Comparison of ENCODE assay signal across 14 cellular contexts in the genomic region with DNA sequence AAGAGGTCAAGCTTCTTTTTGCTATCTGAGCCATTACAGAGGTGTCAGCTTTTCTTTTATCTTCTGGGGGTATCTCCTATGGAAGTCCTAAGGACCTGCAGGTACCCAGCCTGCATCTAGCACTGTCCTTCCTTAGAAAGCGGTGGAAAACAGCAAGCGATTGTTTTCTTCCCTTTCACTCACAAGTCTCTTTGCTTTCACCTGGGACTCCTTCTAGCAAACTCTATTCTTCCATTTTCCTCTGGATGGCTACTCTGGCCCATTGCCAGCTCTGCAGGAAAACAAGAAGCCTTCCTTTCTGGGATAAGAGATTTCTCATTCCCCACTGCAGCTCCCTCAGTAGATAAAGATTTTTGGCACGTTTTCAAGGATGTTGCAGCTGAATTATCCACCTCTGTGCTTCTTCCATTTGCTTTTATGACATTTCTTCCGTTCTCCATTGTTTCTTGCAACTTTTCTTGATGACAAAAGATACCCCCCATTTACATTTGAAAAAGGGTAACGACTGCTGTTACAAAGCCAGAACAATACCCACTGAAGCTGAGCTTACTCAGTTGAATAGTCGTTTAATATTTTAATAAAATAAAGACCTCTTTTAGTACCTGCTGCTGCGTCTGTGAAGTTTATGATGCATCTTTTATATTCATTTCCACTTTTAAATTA. TPM values are rescaled to one million over a fixed set of nuclear protein-coding genes. Genes with fewer than 3 reads are reported as not detected.
DNase-seq lines count a peak whose midpoint lies in the region; ATAC-seq and TF ChIP-seq lines count a peak whose summit lies in the region.
"Had no signal": no experiment of that assay in that cellular context is flagged by ENCODE, and none has a peak within 500 bp of the region (broad histone marks: within the 10 kb centered on the region; RNA-seq: fewer than 3 reads in every experiment).

No MANE protein-coding gene starts in this region.

- H3K79me2 ChIP-seq in GM23248 (ENCODE audit: insufficient read depth): no peaks in the 10 kb centered on the region

- in situ Hi-C loops in GM23248 (cut with MboI): no loop called here

- intact Hi-C loops in Right ventricle myocardium superior (cut with DNase I): no loop called here

- no peak overlapping the region for H2AFZ ChIP-seq in GM23248

- H3K4me3 ChIP-seq in GM23248 (no peak overlapping the region), HUES6 (ENCODE audit: low read depth, low read length) (0 out of 2 replicates have a peak overlapping the region, but pooled peaks have one; percentile 15), choroid plexus epithelial cell (ENCODE audit: low read depth, low read length) (no peak overlapping the region)
- H3K4me3 ChIP-seq: MG63 had no signal

- no peaks in the 10 kb centered on the region for H3K36me3 ChIP-seq in GM23248 (ENCODE audit: low read depth)
- no peaks in the 10 kb centered on the region for H3K36me3 ChIP-seq in HUES6 (ENCODE audit: control insufficient read depth, insufficient read depth, low read length)
- H3K36me3 ChIP-seq: MG63 had no signal

- H3K9me2 ChIP-seq in GM23248 (ENCODE audit: insufficient read depth): no peaks in the 10 kb centered on the region

- DNase-seq in GM23248 (peak; percentile 1), choroid plexus epithelial cell (ENCODE audit: low read depth) (peak; percentile 14), iPS-NIHi11 (ENCODE audit: low spot score) (peak; percentile 17), midbrain (lab: John Stamatoyannopoulos, UW) (no peak), Right ventricle myocardium superior (no peak)
- no peak for DNase-seq in activated CD4-positive, CD25-positive, alpha-beta regulatory T cell treated with anti-CD3 and anti-CD28 coated beads, Interleukin-2, amount 50 U/mL, for 72 hours
- DNase-seq: CD4-positive, CD25-positive, alpha-beta regulatory T cell; MG63; NCI-H1092; NCI-H1694 treated with DMSO at 0.1 percent for 48 hours; NCI-H82 had no signal

- H3K4me2 ChIP-seq in GM23248 (ENCODE audit: unreplicated experiment): no peak overlapping the region

- no peaks in the 10 kb centered on the region for H3K4me1 ChIP-seq in GM23248 (ENCODE audit: insufficient read depth)
- peaks cover 26% of the 10 kb centered on the region for H3K4me1 ChIP-seq in HUES6 (ENCODE audit: control insufficient read depth, insufficient read depth, low read length)

- H3K27me3 ChIP-seq in GM23248 (replicated peaks; ENCODE audit: insufficient read depth) (0 out of 2 replicates have a peak, but pooled peaks cover 5% of the 10 kb centered on the region), HUES6 (ENCODE audit: control insufficient read depth, insufficient read depth, low read length) (peaks cover 28% of the 10 kb centered on the region)
- H3K27me3 ChIP-seq: MG63 had no signal

- ATAC-seq in Right ventricle myocardium superior (ENCODE audit: poor library complexity): no peak
- ATAC-seq: HCT116 had no signal

- no peak overlapping the region for H3K9ac ChIP-seq in GM23248
- H3K9ac ChIP-seq in HUES6 (ENCODE audit: low read length): no peak overlapping the region

- no peaks in the 10 kb centered on the region for H3F3A ChIP-seq in GM23248 (ENCODE audit: insufficient read depth)

- no peaks in the 10 kb centered on the region for H4K20me1 ChIP-seq in GM23248 (ENCODE audit: insufficient read depth)

- TF ChIP-seq CTCF in choroid plexus epithelial cell (conservative IDR thresholded peaks at IDR 0.05; ENCODE audit: low read depth, low read length): no peak

- H3K9me3 ChIP-seq in GM23248 (ENCODE audit: low read depth) (no peaks in the 10 kb centered on the region), HUES6 (ENCODE audit: control insufficient read depth, insufficient read depth, low read depth, low read length) (no peaks in the 10 kb centered on the region)
- H3K9me3 ChIP-seq: MG63 had no signal

- H3K27ac ChIP-seq in GM23248 (no peak overlapping the region), HUES6 (ENCODE audit: low read depth, low read length) (no peak overlapping the region)

- WGBS in GM23248 (ENCODE audit: low coverage in 1 of 2, low lambda C conversion rate in 2 of 2, missing lambda C conversion rate in 2 of 2), 2 experiments: 37 to 41% methylated on average over 7 of the region's 7 CpGs

RNA-seq across cellular contexts. Expression of gene BDNF, which starts 40.2 kb away (rescaled TPM):
- total RNA-seq in GM23248 (2014; rRNA removed; shearing (Covaris generic)): 63.6 and 64.1 TPM in 2 replicates
- 58.1 and 59.7 TPM in 2 replicates for polyA plus RNA-seq in GM23248 (2016; fragmentation: Nextera tagmentation; extraction: Ambion mirVana)
- 4.0 TPM for total RNA-seq in Right ventricle myocardium superior
- total RNA-seq: CD4-positive, CD25-positive, alpha-beta regulatory T cell; T-helper 1 cell treated with Interleukin-12 subunit alpha and Interleukin-12 subunit beta and Interleukin-4 antibody, amounts not matched to agents 30 ng/mL and 1 ng/mL, for 36 hours had no signal
- polyA plus RNA-seq: CD4-positive, CD25-positive, alpha-beta regulatory T cell had no signal

Comparison
In these comparisons a context has a peak if more than half of its experiments do, and no peak if none do; other contexts are left out.
1. DNase-seq: peak in GM23248 (single experiment), choroid plexus epithelial cell (single experiment) and iPS-NIHi11 (single experiment); none in midbrain (single experiment), activated CD4-positive, CD25-positive, alpha-beta regulatory T cell treated with anti-CD3 and anti-CD28 coated beads, Interleukin-2, amount 50 U/mL, for 72 hours (single experiment) and Right ventricle myocardium superior (single experiment).
2. RNA of gene BDNF, which starts 40.2 kb away (total RNA-seq): 63.6 to 64.1 TPM in GM23248; 4.0 TPM in Right ventricle myocardium superior (single experiment); every median in the first group is over 10 times any median in the second.